Comparison of ENCODE assay signal across 1 cellular context in genomic region chr2:44638649-44639048, GRCh38.
TF ChIP-seq lines count a peak whose summit lies in the region.

No MANE protein-coding gene starts in this region.

TF ChIP-seq in SK-N-SH, 30 proteins besides CTCF, POLR2A, EP300 and RAD21 (continued from another document):
- TF ChIP-seq, protein P1, sequence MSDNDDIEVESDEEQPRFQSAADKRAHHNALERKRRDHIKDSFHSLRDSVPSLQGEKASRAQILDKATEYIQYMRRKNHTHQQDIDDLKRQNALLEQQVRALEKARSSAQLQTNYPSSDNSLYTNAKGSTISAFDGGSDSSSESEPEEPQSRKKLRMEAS (IDR thresholded peaks at IDR 0.05; ENCODE audit: low read depth), result peak; percentile 45; the same call in 1 of the 2 replicates
- TF ChIP-seq RCOR1 (IDR thresholded peaks at IDR 0.05; ENCODE audit: low read length) (peak; percentile 86; the same call in 1 of the 2 replicates), TCF12 (IDR thresholded peaks at IDR 0.05) (peak; percentile 16; the same call in 1 of the 2 replicates), RXRA (IDR thresholded peaks at IDR 0.05; ENCODE audit: borderline replicate concordance, low read depth) (no peak), SMC3 (IDR thresholded peaks at IDR 0.05; ENCODE audit: low read depth, low read length) (peak; percentile 17; the same call in 1 of the 2 replicates), JUND (IDR thresholded peaks at IDR 0.05) (no peak), GATA2 (CRISPR knock-in tag; IDR thresholded peaks at IDR 0.05) (peak; percentile 93), MXI1 (IDR thresholded peaks at IDR 0.05; ENCODE audit: low read depth, low read length) (peak; percentile 98), NFIC (IDR thresholded peaks at IDR 0.05; ENCODE audit: borderline replicate concordance) (no peak), CHD2 (IDR thresholded peaks at IDR 0.05; ENCODE audit: low read length, partially characterized antibody) (peak; percentile 33), MEF2A (IDR thresholded peaks at IDR 0.05; ENCODE audit: borderline replicate concordance, low read depth) (no peak)
- TF ChIP-seq, protein P2, sequence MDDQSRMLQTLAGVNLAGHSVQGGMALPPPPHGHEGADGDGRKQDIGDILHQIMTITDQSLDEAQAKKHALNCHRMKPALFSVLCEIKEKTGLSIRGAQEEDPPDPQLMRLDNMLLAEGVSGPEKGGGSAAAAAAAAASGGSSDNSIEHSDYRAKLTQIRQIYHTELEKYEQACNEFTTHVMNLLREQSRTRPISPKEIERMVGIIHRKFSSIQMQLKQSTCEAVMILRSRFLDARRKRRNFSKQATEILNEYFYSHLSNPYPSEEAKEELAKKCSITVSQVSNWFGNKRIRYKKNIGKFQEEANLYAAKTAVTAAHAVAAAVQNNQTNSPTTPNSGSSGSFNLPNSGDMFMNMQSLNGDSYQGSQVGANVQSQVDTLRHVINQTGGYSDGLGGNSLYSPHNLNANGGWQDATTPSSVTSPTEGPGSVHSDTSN (IDR thresholded peaks at IDR 0.05), result peak; percentile 28; the same call in 1 of the 2 replicates
- TF ChIP-seq, protein P3, sequence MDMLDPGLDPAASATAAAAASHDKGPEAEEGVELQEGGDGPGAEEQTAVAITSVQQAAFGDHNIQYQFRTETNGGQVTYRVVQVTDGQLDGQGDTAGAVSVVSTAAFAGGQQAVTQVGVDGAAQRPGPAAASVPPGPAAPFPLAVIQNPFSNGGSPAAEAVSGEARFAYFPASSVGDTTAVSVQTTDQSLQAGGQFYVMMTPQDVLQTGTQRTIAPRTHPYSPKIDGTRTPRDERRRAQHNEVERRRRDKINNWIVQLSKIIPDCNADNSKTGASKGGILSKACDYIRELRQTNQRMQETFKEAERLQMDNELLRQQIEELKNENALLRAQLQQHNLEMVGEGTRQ (IDR thresholded peaks at IDR 0.05; ENCODE audit: borderline replicate concordance, low read depth, low read length), result peak; percentile 26; the same call in 1 of the 2 replicates
- TF ChIP-seq, protein P4, sequence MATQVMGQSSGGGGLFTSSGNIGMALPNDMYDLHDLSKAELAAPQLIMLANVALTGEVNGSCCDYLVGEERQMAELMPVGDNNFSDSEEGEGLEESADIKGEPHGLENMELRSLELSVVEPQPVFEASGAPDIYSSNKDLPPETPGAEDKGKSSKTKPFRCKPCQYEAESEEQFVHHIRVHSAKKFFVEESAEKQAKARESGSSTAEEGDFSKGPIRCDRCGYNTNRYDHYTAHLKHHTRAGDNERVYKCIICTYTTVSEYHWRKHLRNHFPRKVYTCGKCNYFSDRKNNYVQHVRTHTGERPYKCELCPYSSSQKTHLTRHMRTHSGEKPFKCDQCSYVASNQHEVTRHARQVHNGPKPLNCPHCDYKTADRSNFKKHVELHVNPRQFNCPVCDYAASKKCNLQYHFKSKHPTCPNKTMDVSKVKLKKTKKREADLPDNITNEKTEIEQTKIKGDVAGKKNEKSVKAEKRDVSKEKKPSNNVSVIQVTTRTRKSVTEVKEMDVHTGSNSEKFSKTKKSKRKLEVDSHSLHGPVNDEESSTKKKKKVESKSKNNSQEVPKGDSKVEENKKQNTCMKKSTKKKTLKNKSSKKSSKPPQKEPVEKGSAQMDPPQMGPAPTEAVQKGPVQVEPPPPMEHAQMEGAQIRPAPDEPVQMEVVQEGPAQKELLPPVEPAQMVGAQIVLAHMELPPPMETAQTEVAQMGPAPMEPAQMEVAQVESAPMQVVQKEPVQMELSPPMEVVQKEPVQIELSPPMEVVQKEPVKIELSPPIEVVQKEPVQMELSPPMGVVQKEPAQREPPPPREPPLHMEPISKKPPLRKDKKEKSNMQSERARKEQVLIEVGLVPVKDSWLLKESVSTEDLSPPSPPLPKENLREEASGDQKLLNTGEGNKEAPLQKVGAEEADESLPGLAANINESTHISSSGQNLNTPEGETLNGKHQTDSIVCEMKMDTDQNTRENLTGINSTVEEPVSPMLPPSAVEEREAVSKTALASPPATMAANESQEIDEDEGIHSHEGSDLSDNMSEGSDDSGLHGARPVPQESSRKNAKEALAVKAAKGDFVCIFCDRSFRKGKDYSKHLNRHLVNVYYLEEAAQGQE (IDR thresholded peaks at IDR 0.05; ENCODE audit: low read depth, low read length), result no peak
